Comparison of ENCODE assay signal across 22 cellular contexts in the genomic region with DNA sequence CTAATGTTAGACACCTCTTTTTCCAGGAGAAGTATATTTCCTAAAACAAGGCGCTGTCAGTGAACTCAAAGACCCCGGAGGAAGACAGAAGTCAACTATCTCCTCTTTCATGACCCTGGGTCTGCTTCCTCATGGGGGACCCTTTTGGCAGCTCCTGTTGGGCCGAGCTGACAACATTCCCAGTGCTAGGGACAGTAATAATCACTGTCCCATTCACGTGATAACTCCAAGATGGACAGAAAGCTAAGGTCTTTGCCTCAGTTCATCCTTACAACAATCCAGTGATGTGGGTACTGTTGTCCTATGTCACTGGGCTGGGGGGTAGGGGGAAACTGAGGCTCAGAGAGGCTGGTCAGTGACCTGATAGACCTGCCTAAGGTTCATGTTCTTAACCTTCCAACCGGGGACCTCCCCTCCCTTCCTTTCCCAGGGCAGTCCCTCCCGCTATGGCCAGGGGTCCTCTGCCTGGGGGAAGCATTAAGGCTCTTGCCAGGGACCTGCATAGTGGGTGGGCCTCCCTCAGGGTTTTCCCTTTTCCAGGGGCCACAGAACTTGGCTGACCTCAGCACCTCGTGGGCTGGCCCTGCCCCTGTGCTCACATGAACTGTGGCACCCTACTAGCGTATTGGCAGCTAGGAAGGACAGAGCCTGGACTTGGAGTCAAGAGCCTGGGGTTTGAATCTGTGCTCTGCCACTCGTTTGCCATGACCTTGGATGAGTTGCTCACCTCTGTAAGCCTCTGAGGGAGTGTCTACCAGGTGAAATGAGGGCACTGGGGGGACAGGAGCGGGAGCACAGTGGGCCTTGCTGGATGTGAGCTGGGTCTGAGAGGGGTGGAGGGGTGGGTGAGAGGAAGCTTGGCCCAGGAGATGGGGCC. TPM values are rescaled to one million over a fixed set of nuclear protein-coding genes. Genes with fewer than 3 reads are reported as not detected.
A peak's percentile ranks its signal among the peaks of the same experiment; 100 is the strongest.
DNase-seq lines count a peak whose midpoint lies in the region; ATAC-seq and TF ChIP-seq lines count a peak whose summit lies in the region.
"Had no signal": no experiment of that assay in that cellular context is flagged by ENCODE, and none has a peak within 500 bp of the region (broad histone marks: within the 10 kb centered on the region; RNA-seq: fewer than 3 reads in every experiment).

No MANE protein-coding gene starts in this region.

- H3K4me1 Mint-ChIP-seq in mesothelial cell of epicardium = peaks cover 9% of the 10 kb centered on the region
- peaks cover 24 to 56% of the 10 kb centered on the region in 2 donors for H3K4me1 Mint-ChIP-seq in stimulated activated naive B cell treated with anti-CD40 and anti-IgM and Interleukin-4, amounts not matched to agents 10 μg/mL and 1 μg/mL and 100 μg/mL, for 72 hours
- H3K4me1 Mint-ChIP-seq: activated naive CD4-positive, alpha-beta T cell treated with anti-CD3 and anti-CD28 coated beads, Interleukin-2, amount 50 U/mL, for 24 hours had no signal

- H2AK9ac ChIP-seq in IMR-90 (replicated peaks; ENCODE audit: low read depth, low read length, poor library complexity) = no peak overlapping the region

- no peaks in the 10 kb centered on the region for H3K27me3 ChIP-seq in IMR-90 (ENCODE audit: control insufficient read depth, insufficient read depth, low read length)
- no peaks in the 10 kb centered on the region for H3K27me3 ChIP-seq in breast epithelium
- H3K27me3 ChIP-seq: colonic mucosa, left lung, right lobe of liver, upper lobe of right lung had no signal

- no peaks in the 10 kb centered on the region for H3K27me3 Mint-ChIP-seq in mesothelial cell of epicardium (ENCODE audit: low read depth)
- H3K27me3 Mint-ChIP-seq in stimulated activated naive B cell treated with anti-CD40 and anti-IgM and Interleukin-4, amounts not matched to agents 10 μg/mL and 1 μg/mL and 100 μg/mL, for 72 hours = peaks cover 8 to 20% of the 10 kb centered on the region in 2 donors

- no peak for ATAC-seq in IMR-90 (ENCODE audit: low read depth)
- ATAC-seq in stimulated activated naive B cell treated with anti-CD40 and anti-IgM and Interleukin-4, amounts not matched to agents 10 μg/mL and 1 μg/mL and 100 μg/mL, for 72 hours (replicated peaks) = no peak
- no peak for ATAC-seq in HG03159 (IDR thresholded peaks at IDR 0.05; ENCODE audit: unreplicated experiment)
- ATAC-seq: activated CD8-positive, alpha-beta T cell treated with anti-CD3 and anti-CD28 coated beads for 36 hours; activated T-cell treated with anti-CD3 and anti-CD28 coated beads, Interleukin-2, amount 50 U/mL, for 72 hours had no signal

- WGBS in IMR-90 (ENCODE audit: extremely low coverage in 2 of 2, insufficient read length in 1 of 2), 2 experiments = 77% methylated on average over 3 of the region's 10 CpGs; no CpG with 5 or more reads in 1 of the 2 experiments

- no peak overlapping the region for H3K56ac ChIP-seq in IMR-90 (ENCODE audit: extremely low read depth, insufficient read depth, low read length)

- dilution Hi-C loops in IMR-90 (cut with HindIII; ENCODE audit: low sequenced_read_pairs, unreplicated experiment) = no loop called here

- no TSS peak for BruUV-seq in IMR-90 (replicated peaks; lab: Mats Ljungman, UMichigan)

- peak overlapping the region; percentile 28 for H2AFZ ChIP-seq in IMR-90 (replicated peaks; ENCODE audit: low read length, poor library complexity)

- no peak overlapping the region for H3K23ac ChIP-seq in IMR-90 (ENCODE audit: low read depth, low read length)

- H4K5ac ChIP-seq in IMR-90 (ENCODE audit: low read depth, low read length) = peak overlapping the region; percentile 10; the same call in 1 of the 2 replicates

- H3K36me3 ChIP-seq in IMR-90 (ENCODE audit: control insufficient read depth, insufficient read depth, low read length) (no peaks in the 10 kb centered on the region), breast epithelium (no peaks in the 10 kb centered on the region)
- H3K36me3 ChIP-seq: colonic mucosa, left lung, right lobe of liver, upper lobe of right lung had no signal

- H2BK20ac ChIP-seq in IMR-90 (ENCODE audit: low read depth, low read length) = no peak overlapping the region

- TF ChIP-seq POLR2A in IMR-90 (IDR thresholded peaks at IDR 0.05; ENCODE audit: low read depth, low read length) (no peak), breast epithelium (IDR thresholded peaks at IDR 0.05) (no peak)

- H3K9me3 ChIP-seq in IMR-90 (ENCODE audit: control insufficient read depth, insufficient read depth, low read length) = no peaks in the 10 kb centered on the region
- no peaks in the 10 kb centered on the region for H3K9me3 ChIP-seq in breast epithelium
- H3K9me3 ChIP-seq: colonic mucosa, left lung, right lobe of liver, upper lobe of right lung had no signal

- H3K4me1 ChIP-seq in IMR-90 (ENCODE audit: control insufficient read depth, insufficient read depth, low read length) (peaks cover 11% of the 10 kb centered on the region), breast epithelium (peaks cover 0 to 4% of the 10 kb centered on the region in 2 donors)
- H3K4me1 ChIP-seq: colonic mucosa, left lung, right lobe of liver, upper lobe of right lung had no signal

- H3K14ac ChIP-seq in IMR-90 (replicated peaks; ENCODE audit: low read depth, low read length) = no peak overlapping the region

- POLR2A ChIA-PET in IMR-90 (lab: Charles Lee; ENCODE audit: unreplicated experiment) = no interaction called here

- H3K4ac ChIP-seq in IMR-90 (ENCODE audit: low read depth, low read length) = no peak overlapping the region; the same call in 1 of the 2 replicates

- H3K27ac Mint-ChIP-seq in mesothelial cell of epicardium = peak overlapping the region; percentile 53
- peak overlapping the region; percentile 5 for H3K27ac Mint-ChIP-seq in stimulated activated naive B cell treated with anti-CD40 and anti-IgM and Interleukin-4, amounts not matched to agents 10 μg/mL and 1 μg/mL and 100 μg/mL, for 72 hours
- H3K27ac Mint-ChIP-seq: activated CD8-positive, alpha-beta T cell treated with anti-CD3 and anti-CD28 coated beads for 36 hours; activated naive CD4-positive, alpha-beta T cell treated with anti-CD3 and anti-CD28 coated beads, Interleukin-2, amount 50 U/mL, for 24 hours; activated T-cell treated with anti-CD3 and anti-CD28 coated beads, Interleukin-2, amount 50 U/mL, for 72 hours had no signal

- no peak overlapping the region for H3K27ac ChIP-seq in IMR-90 (ENCODE audit: insufficient read depth, low read length)
- peak overlapping the region; percentile 68 to 87 for H3K27ac ChIP-seq in breast epithelium
- H3K27ac ChIP-seq: colonic mucosa, upper lobe of right lung had no signal

- no peak for TF ChIP-seq CTCF in IMR-90 (conservative IDR thresholded peaks at IDR 0.05; ENCODE audit: low read depth, low read length)
- no peak for TF ChIP-seq CTCF in breast epithelium (IDR thresholded peaks at IDR 0.05)
- no peak for TF ChIP-seq CTCF in mesothelial cell of epicardium (IDR thresholded peaks at IDR 0.05; ENCODE audit: unreplicated experiment)

- H2BK15ac ChIP-seq in IMR-90 (ENCODE audit: low read depth, low read length) = peak overlapping the region; percentile 21; the same call in 2 of the 3 replicates

- no peak overlapping the region for H2BK5ac ChIP-seq in IMR-90 (ENCODE audit: low read depth, low read length, poor library complexity, severe bottlenecking)

- in situ Hi-C loops in IMR-90 (cut with MboI; ENCODE audit: low sequenced_read_pairs) = no loop called here

- intact Hi-C loops in IMR-90 (cut with micrococcal nuclease) (no loop called here), breast epithelium (cut with DNase I; ENCODE audit: low total_unique reads) (no loop called here)

- H2AK5ac ChIP-seq in IMR-90 (ENCODE audit: low read depth, low read length) = peak overlapping the region; percentile 56; the same call in 1 of the 2 replicates

- peaks cover 11% of the 10 kb centered on the region for H3K9me3 Mint-ChIP-seq in mesothelial cell of epicardium
- H3K9me3 Mint-ChIP-seq in stimulated activated naive B cell treated with anti-CD40 and anti-IgM and Interleukin-4, amounts not matched to agents 10 μg/mL and 1 μg/mL and 100 μg/mL, for 72 hours = peaks cover 6 to 7% of the 10 kb centered on the region in 2 donors
- H3K9me3 Mint-ChIP-seq: activated naive CD4-positive, alpha-beta T cell treated with anti-CD3 and anti-CD28 coated beads, Interleukin-2, amount 50 U/mL, for 24 hours had no signal

- H3K9ac ChIP-seq in IMR-90 (ENCODE audit: low read depth, low read length) = no peak overlapping the region

- CTCF ChIA-PET in IMR-90 (lab: Yijun Ruan, JAX) = no interaction called here

- no peak overlapping the region for H3K4me3 Mint-ChIP-seq in mesothelial cell of epicardium
- H3K4me3 Mint-ChIP-seq in stimulated activated naive B cell treated with anti-CD40 and anti-IgM and Interleukin-4, amounts not matched to agents 10 μg/mL and 1 μg/mL and 100 μg/mL, for 72 hours = no peak overlapping the region
- H3K4me3 Mint-ChIP-seq: activated CD8-positive, alpha-beta T cell treated with anti-CD3 and anti-CD28 coated beads for 36 hours; activated naive CD4-positive, alpha-beta T cell treated with anti-CD3 and anti-CD28 coated beads, Interleukin-2, amount 50 U/mL, for 24 hours; activated T-cell treated with anti-CD3 and anti-CD28 coated beads, Interleukin-2, amount 50 U/mL, for 72 hours had no signal

- no peak overlapping the region for H3K4me2 ChIP-seq in IMR-90 (ENCODE audit: low read depth, low read length)

- H3K9me1 ChIP-seq in IMR-90 (ENCODE audit: insufficient read depth, low read length) = peaks cover 7% of the 10 kb centered on the region; the same call in 1 of the 2 replicates

- H2BK120ac ChIP-seq in IMR-90 (ENCODE audit: low read depth, low read length) = 0 out of 2 replicates have a peak overlapping the region, but pooled peaks have one; percentile 14

- peak overlapping the region in 1 of 2 experiments; percentile 23; a peak in 1 of 4 replicates for H4K8ac ChIP-seq in IMR-90 (ENCODE audit: low read depth in 2 of 2, low read length in 2 of 2)

- H4K20me1 ChIP-seq in IMR-90 (ENCODE audit: insufficient read depth, low read length) = no peaks in the 10 kb centered on the region

- H3K18ac ChIP-seq in IMR-90 (ENCODE audit: low read depth, low read length) = no peak overlapping the region; the same call in 1 of the 2 replicates

- H4K91ac ChIP-seq in IMR-90 (ENCODE audit: insufficient read depth, low read depth, low read length) = no peak overlapping the region

- peaks cover 4% of the 10 kb centered on the region for H3K36me3 Mint-ChIP-seq in mesothelial cell of epicardium
- H3K36me3 Mint-ChIP-seq in stimulated activated naive B cell treated with anti-CD40 and anti-IgM and Interleukin-4, amounts not matched to agents 10 μg/mL and 1 μg/mL and 100 μg/mL, for 72 hours = peaks cover 23 to 52% of the 10 kb centered on the region in 2 donors
- H3K36me3 Mint-ChIP-seq: activated naive CD4-positive, alpha-beta T cell treated with anti-CD3 and anti-CD28 coated beads, Interleukin-2, amount 50 U/mL, for 24 hours had no signal

- H3K79me1 ChIP-seq in IMR-90 (ENCODE audit: low read depth in 1 of 2, low read length in 2 of 2) = no peaks in the 10 kb centered on the region

- H3K4me3 ChIP-seq in IMR-90 (ENCODE audit: insufficient read depth, low read depth, low read length) = no peak overlapping the region
- no peak overlapping the region for H3K4me3 ChIP-seq in breast epithelium
- H3K4me3 ChIP-seq: colonic mucosa, left lung, right lobe of liver, upper lobe of right lung had no signal

- TF ChIP-seq RAD21 in IMR-90 (IDR thresholded peaks at IDR 0.05; ENCODE audit: low read length) = no peak

- no peak for DNase-seq in IMR-90
- DNase-seq in breast epithelium (ENCODE audit: low spot score in 2 of 2) = no peak
- no peak for DNase-seq in mesothelial cell of epicardium (ENCODE audit: low spot score in 2 of 2, unreplicated experiment in 2 of 2)
- no peak for DNase-seq in stimulated activated naive B cell treated with anti-CD40 and anti-IgM and Interleukin-4, amounts not matched to agents 10 μg/mL and 1 μg/mL and 100 μg/mL, for 72 hours
- DNase-seq in NCI-H2171 (lab: John Stamatoyannopoulos, UW) = no peak
- no peak for DNase-seq in NCI-H1092 treated with DMSO at 0.1 percent for 48 hours (lab: John Stamatoyannopoulos, UW)
- DNase-seq in mucosa of gallbladder (ENCODE audit: low spot score) = no peak
- DNase-seq: activated CD4-positive, CD25-positive, alpha-beta regulatory T cell; activated CD8-positive, alpha-beta T cell treated with anti-CD3 and anti-CD28 coated beads for 36 hours; activated T-cell treated with anti-CD3 and anti-CD28 coated beads, Interleukin-2, amount 50 U/mL, for 72 hours; DMS79 treated with DMSO at 0.1 percent for 48 hours; NCI-H1417; NCI-H524 treated with DMSO at 0.1 percent for 48 hours; stimulated activated CD4-positive, alpha-beta T cell treated with anti-CD3 and anti-CD28 coated beads, Interleukin-1b, Interleukin-23, amount 100 ng/mL, for 48 hours; stimulated activated naive CD4-positive, alpha-beta T cell; T-helper 9 cell; upper lobe of right lung had no signal

RNA-seq across cellular contexts. Expression of a gene that starts 53.6 kb away (rescaled TPM):
- 4.2 and 5.2 TPM in 2 replicates for total RNA-seq in IMR-90 (2012; rRNA removed)
- polyA plus RNA-seq in IMR-90 (2012; rRNA removed) = 13.0 and 13.7 TPM in 2 replicates
- 10.9 and 20.1 TPM in 2 replicates for polyA plus RNA-seq in IMR-90 (2012; cell fraction: cytosol; rRNA removed)
- 8.8 and 12.9 TPM in 2 replicates for polyA plus RNA-seq in IMR-90 (2012; cell fraction: nucleus; rRNA removed; ENCODE audit: low replicate concordance)
- 10 to 100 TPM in 2 of 3 donors, 1 to 10 TPM in 1; 7.5 to 56.0 (median 42.6) TPM for total RNA-seq in breast epithelium
- 37.9 to 44.4 TPM (median 43.2 TPM) in 3 replicates for total RNA-seq in mesothelial cell of epicardium
- 33.2 TPM for total RNA-seq in mucosa of gallbladder
